ENCODE assay signal across 8 cellular contexts in genomic region chr5:131634666-131634995, GRCh38. TPM values are rescaled to one million over a fixed set of nuclear protein-coding genes. Genes with fewer than 3 reads are reported as not detected.
A peak's percentile ranks its signal among the peaks of the same experiment; 100 is the strongest.
DNase-seq lines count a peak whose midpoint lies in the region; ATAC-seq and TF ChIP-seq lines count a peak whose summit lies in the region.

No MANE protein-coding gene starts in this region.

- peaks cover 3% of the 10 kb centered on the region for H3K36me3 ChIP-seq in NT2/D1 (ENCODE audit: insufficient read depth, insufficient read length, low read length)
- H3K36me3 ChIP-seq in upper lobe of right lung: no peaks in the 10 kb centered on the region

- H3K4me1 Mint-ChIP-seq in activated T-helper 2 cell treated with anti-CD3 and anti-CD28 coated beads, Interferon-gamma antibody, Interleukin-2, Interleukin-4, amounts not matched to agents 10 μg/mL and 5 μg/mL and 100 μg/mL, durations not matched to agents 14 hours and 24 hours and 36 hours (ENCODE audit: low read depth): peaks cover 27% of the 10 kb centered on the region

- peaks cover 7% of the 10 kb centered on the region for H3K36me3 Mint-ChIP-seq in activated T-helper 2 cell treated with anti-CD3 and anti-CD28 coated beads, Interferon-gamma antibody, Interleukin-2, Interleukin-4, amounts not matched to agents 10 μg/mL and 5 μg/mL and 100 μg/mL, durations not matched to agents 14 hours and 24 hours and 36 hours (ENCODE audit: low read depth)

- no peaks in the 10 kb centered on the region for H3K9me3 Mint-ChIP-seq in activated T-helper 2 cell treated with anti-CD3 and anti-CD28 coated beads, Interferon-gamma antibody, Interleukin-2, Interleukin-4, amounts not matched to agents 10 μg/mL and 5 μg/mL and 100 μg/mL, durations not matched to agents 14 hours and 24 hours and 36 hours

- H3K27me3 ChIP-seq in NT2/D1 (ENCODE audit: insufficient read depth, insufficient read length) (no peaks in the 10 kb centered on the region), upper lobe of right lung (no peaks in the 10 kb centered on the region)

- peak overlapping the region; percentile 95 for H3K4me3 Mint-ChIP-seq in activated T-helper 2 cell treated with anti-CD3 and anti-CD28 coated beads, Interferon-gamma antibody, Interleukin-2, Interleukin-4, amounts not matched to agents 10 μg/mL and 5 μg/mL and 100 μg/mL, durations not matched to agents 14 hours and 24 hours and 36 hours (ENCODE audit: low read depth)

- peak overlapping the region; percentile 97 for H3K27ac Mint-ChIP-seq in activated T-helper 2 cell treated with anti-CD3 and anti-CD28 coated beads, Interferon-gamma antibody, Interleukin-2, Interleukin-4, amounts not matched to agents 10 μg/mL and 5 μg/mL and 100 μg/mL, durations not matched to agents 14 hours and 24 hours and 36 hours

- in situ Hi-C loops in ACHN (cut with HindIII; ENCODE audit: low pct_ligation_motif_present, low pct_unique_long_range_greater_than_20kb, low sequenced_read_pairs): no loop called here

- no peaks in the 10 kb centered on the region for H3K4me1 ChIP-seq in NT2/D1 (ENCODE audit: insufficient read depth, insufficient read length)
- H3K4me1 ChIP-seq in upper lobe of right lung: peaks cover 28% of the 10 kb centered on the region

- ATAC-seq in GM18505 (IDR thresholded peaks at IDR 0.05; ENCODE audit: unreplicated experiment) (peak; percentile 30), HG03045 (IDR thresholded peaks at IDR 0.05; ENCODE audit: unreplicated experiment) (peak; percentile 21), upper lobe of right lung (peak; percentile 37)

- intact Hi-C loops in activated T-helper 2 cell treated with anti-CD3 and anti-CD28 coated beads, Interferon-gamma antibody, Interleukin-2, Interleukin-4, amounts not matched to agents 10 μg/mL and 5 μg/mL and 100 μg/mL, durations not matched to agents 14 hours and 24 hours and 36 hours (cut with micrococcal nuclease): loop anchor here (2.0 to 10.0 kb wide), 6 partner anchors 40 to 790 kb away; partner anchors contain the start of gene LYRM7
- intact Hi-C loops in upper lobe of right lung (cut with DNase I): no loop called here

- no peak for TF ChIP-seq CTCF in foreskin fibroblast (IDR thresholded peaks at IDR 0.05; ENCODE audit: low read depth, low read length)
- TF ChIP-seq CTCF in upper lobe of right lung (IDR thresholded peaks at IDR 0.05): no peak

- H3K4me3 ChIP-seq in NT2/D1 (ENCODE audit: insufficient read length, low read depth) (peak overlapping the region; percentile 100), foreskin fibroblast (ENCODE audit: low read depth in 1 of 2, low read length in 2 of 2) (peak overlapping the region; percentile 93 to 95), upper lobe of right lung (peak overlapping the region; percentile 85)

- no peak for TF ChIP-seq POLR2A in GM18505 (IDR thresholded peaks at IDR 0.05; ENCODE audit: borderline replicate concordance, extremely low read depth, insufficient read depth, insufficient read length)

- no peaks in the 10 kb centered on the region for H3K9me3 ChIP-seq in NT2/D1 (ENCODE audit: insufficient read depth, low read length)
- no peaks in the 10 kb centered on the region for H3K9me3 ChIP-seq in upper lobe of right lung

- H3K27ac ChIP-seq in upper lobe of right lung: peak overlapping the region; percentile 98

- peak; percentile 64 for DNase-seq in ACHN
- DNase-seq in NT2/D1 (ENCODE audit: low read depth, low spot score): peak; percentile 30
- peak; percentile 60 for DNase-seq in activated T-helper 2 cell treated with anti-CD3 and anti-CD28 coated beads, Interferon-gamma antibody, Interleukin-2, Interleukin-4, amounts not matched to agents 10 μg/mL and 5 μg/mL and 100 μg/mL, durations not matched to agents 14 hours and 24 hours and 36 hours (ENCODE audit: low spot score)
- peak in 1 of 2 donors; percentile 61 for DNase-seq in foreskin fibroblast
- DNase-seq in occipital lobe (lab: John Stamatoyannopoulos, UW): peak; percentile 61
- DNase-seq in upper lobe of right lung: no peak

- no peaks in the 10 kb centered on the region for H3K27me3 Mint-ChIP-seq in activated T-helper 2 cell treated with anti-CD3 and anti-CD28 coated beads, Interferon-gamma antibody, Interleukin-2, Interleukin-4, amounts not matched to agents 10 μg/mL and 5 μg/mL and 100 μg/mL, durations not matched to agents 14 hours and 24 hours and 36 hours (ENCODE audit: low read depth)

- H3K9ac ChIP-seq in NT2/D1 (ENCODE audit: insufficient read length, low read depth): peak overlapping the region; percentile 95

RNA-seq across cellular contexts. Expression of gene RAPGEF6, which starts 0.4 kb away (rescaled TPM):
- total RNA-seq in activated T-helper 2 cell treated with anti-CD3 and anti-CD28 coated beads, Interferon-gamma antibody, Interleukin-2, Interleukin-4, amounts not matched to agents 10 μg/mL and 5 μg/mL and 100 μg/mL, durations not matched to agents 14 hours and 24 hours and 36 hours: 31.0 and 33.9 TPM in 2 replicates
- 66.1 TPM for total RNA-seq in occipital lobe
- total RNA-seq in upper lobe of right lung: 27.2 TPM
